ENCODE assay signal across 26 cellular contexts in genomic region chr15:37695719-37696118, GRCh38.
A peak's percentile ranks its signal among the peaks of the same experiment; 100 is the strongest.
DNase-seq lines count a peak whose midpoint lies in the region; ATAC-seq, FAIRE-seq and TF ChIP-seq lines count a peak whose summit lies in the region.
"Had no signal": no experiment of that assay in that cellular context is flagged by ENCODE, and none has a peak within 500 bp of the region (broad histone marks: within the 10 kb centered on the region; RNA-seq: fewer than 3 reads in every experiment).

No MANE protein-coding gene starts in this region.

- no peaks in the 10 kb centered on the region for H3K27me3 ChIP-seq in astrocyte (ENCODE audit: insufficient read depth, low read length)
- H3K27me3 ChIP-seq in ovary: no peaks in the 10 kb centered on the region
- H3K27me3 ChIP-seq: BLaER1 treated with 17β-estradiol and CSF1 and Interleukin-3, amounts not matched to agents 10 nM and 100 nM; pancreas; right lobe of liver; upper lobe of left lung had no signal

- H3K9ac ChIP-seq in astrocyte (ENCODE audit: low read length): no peak overlapping the region
- H3K9ac ChIP-seq: BLaER1 treated with 17β-estradiol and CSF1 and Interleukin-3, amounts not matched to agents 10 nM and 100 nM; KMS-11 had no signal

- H3K27ac ChIP-seq in astrocyte (ENCODE audit: low read depth, low read length): no peak overlapping the region
- H3K27ac ChIP-seq in ovary: no peak overlapping the region
- H3K27ac ChIP-seq: 22Rv1; BLaER1 treated with 17β-estradiol and CSF1 and Interleukin-3, amounts not matched to agents 10 nM and 100 nM; KMS-11; pancreas; right lobe of liver; upper lobe of left lung had no signal

- peak; percentile 45 for DNase-seq in AG04449 (ENCODE audit: low read depth, low spot score)
- DNase-seq in HS-27A (ENCODE audit: low read depth): peak; percentile 30
- DNase-seq in astrocyte (ENCODE audit: low read depth): peak; percentile 45
- DNase-seq in foreskin fibroblast: peak; percentile 6 to 19
- DNase-seq in ovary: no peak
- DNase-seq in NCI-H1694 (lab: John Stamatoyannopoulos, UW): no peak
- DNase-seq: activated CD4-positive, alpha-beta T cell treated with anti-CD3 and anti-CD28 coated beads for 1 hour; activated CD8-positive, alpha-beta T cell treated with anti-CD3 and anti-CD28 coated beads, Interleukin-2, amount 10 ng/mL, durations not matched to agents 7 days and 5 days; effector CD8-positive, alpha-beta T cell; naive thymus-derived CD8-positive, alpha-beta T cell; NCI-H1048; NCI-H2081; OCI-M1; pancreas; right lobe of liver; upper lobe of left lung had no signal

- H3K36me3 ChIP-seq in astrocyte (ENCODE audit: insufficient read depth, low read length) (no peaks in the 10 kb centered on the region), ovary (no peaks in the 10 kb centered on the region)
- H3K36me3 ChIP-seq: BLaER1 treated with 17β-estradiol and CSF1 and Interleukin-3, amounts not matched to agents 10 nM and 100 nM; pancreas; right lobe of liver; upper lobe of left lung had no signal

- H3K4me1 Mint-ChIP-seq in astrocyte (ENCODE audit: low read depth, unreplicated experiment): peaks cover 25% of the 10 kb centered on the region
- H3K4me1 Mint-ChIP-seq: naive thymus-derived CD8-positive, alpha-beta T cell had no signal

- no peaks in the 10 kb centered on the region for H3K9me3 ChIP-seq in astrocyte (ENCODE audit: insufficient read depth, low read depth, low read length)
- H3K9me3 ChIP-seq in ovary: no peaks in the 10 kb centered on the region
- H3K9me3 ChIP-seq: pancreas, right lobe of liver, upper lobe of left lung had no signal

- H3K36me3 Mint-ChIP-seq in astrocyte (ENCODE audit: low read depth, unreplicated experiment): no peaks in the 10 kb centered on the region

- H4K20me1 ChIP-seq in astrocyte (ENCODE audit: insufficient read depth, low read length): no peaks in the 10 kb centered on the region
- H4K20me1 ChIP-seq: BLaER1 treated with 17β-estradiol and CSF1 and Interleukin-3, amounts not matched to agents 10 nM and 100 nM had no signal

- POLR2A ChIA-PET in AG04449 (lab: Yijun Ruan, JAX): no interaction called here

- no peaks in the 10 kb centered on the region for H3K79me2 ChIP-seq in astrocyte (ENCODE audit: insufficient read depth, low read length)

- FAIRE-seq in astrocyte (lab: Jason Lieb, UNC): peak; percentile 32
- FAIRE-seq: D721Med, GM18507, pancreas had no signal

- peak overlapping the region; percentile 15 for H3K4me2 ChIP-seq in astrocyte (ENCODE audit: low read length)
- H3K4me2 ChIP-seq: BLaER1 treated with 17β-estradiol and CSF1 and Interleukin-3, amounts not matched to agents 10 nM and 100 nM; KMS-11 had no signal

- no peaks in the 10 kb centered on the region for H3K27me3 Mint-ChIP-seq in astrocyte (ENCODE audit: low read depth, unreplicated experiment)

- ATAC-seq in HG03442 (IDR thresholded peaks at IDR 0.05; ENCODE audit: unreplicated experiment) (no peak), GM18873 (IDR thresholded peaks at IDR 0.05; ENCODE audit: low FRiP score, unreplicated experiment) (no peak)
- ATAC-seq: activated CD8-positive, alpha-beta T cell treated with anti-CD3 and anti-CD28 coated beads, Interleukin-2, amount 10 ng/mL, durations not matched to agents 7 days and 5 days; esophagus mucosa; left lobe of liver; naive thymus-derived CD8-positive, alpha-beta T cell; pancreas; right lobe of liver; Right ventricle myocardium inferior had no signal

- H3K4me1 ChIP-seq in astrocyte (ENCODE audit: insufficient read depth, low read length) (peaks cover 8% of the 10 kb centered on the region), ovary (ENCODE audit: insufficient read depth) (no peaks in the 10 kb centered on the region)
- H3K4me1 ChIP-seq: BLaER1 treated with 17β-estradiol and CSF1 and Interleukin-3, amounts not matched to agents 10 nM and 100 nM; pancreas; right lobe of liver; upper lobe of left lung had no signal

- H3K27ac Mint-ChIP-seq in astrocyte (ENCODE audit: unreplicated experiment): peak overlapping the region; percentile 84
- H3K27ac Mint-ChIP-seq: activated CD8-positive, alpha-beta T cell treated with anti-CD3 and anti-CD28 coated beads, Interleukin-2, amount 10 ng/mL, durations not matched to agents 7 days and 5 days; naive thymus-derived CD8-positive, alpha-beta T cell had no signal

- no peak overlapping the region for H3K4me3 ChIP-seq in AG04449 (ENCODE audit: low read depth, low read length)
- H3K4me3 ChIP-seq in astrocyte (ENCODE audit: insufficient read depth, low read depth, low read length): no peak overlapping the region
- no peak overlapping the region for H3K4me3 ChIP-seq in foreskin fibroblast (ENCODE audit: low read depth in 1 of 2, low read length in 2 of 2)
- H3K4me3 ChIP-seq in ovary: no peak overlapping the region
- H3K4me3 ChIP-seq: BLaER1 treated with 17β-estradiol and CSF1 and Interleukin-3, amounts not matched to agents 10 nM and 100 nM; pancreas; right lobe of liver; upper lobe of left lung had no signal

- CTCF ChIA-PET in AG04449 (lab: Yijun Ruan, JAX): no interaction called here

- H2AFZ ChIP-seq in astrocyte (ENCODE audit: low read depth, low read length): no peak overlapping the region

- TF ChIP-seq EP300 in ovary (IDR thresholded peaks at IDR 0.05): no peak

- TF ChIP-seq CTCF in AG04449 (IDR thresholded peaks at IDR 0.05; ENCODE audit: insufficient read depth, low read length, missing control alignments) (no peak), astrocyte (IDR thresholded peaks at IDR 0.05; ENCODE audit: insufficient read depth, low read depth, low read length) (no peak), foreskin fibroblast (IDR thresholded peaks at IDR 0.05; ENCODE audit: low read depth, low read length) (no peak), ovary (IDR thresholded peaks at IDR 0.05) (no peak)

- intact Hi-C loops in ovary (cut with DNase I): no loop called here

- H3K4me3 Mint-ChIP-seq in astrocyte (ENCODE audit: unreplicated experiment): no peak overlapping the region
- H3K4me3 Mint-ChIP-seq: activated CD8-positive, alpha-beta T cell treated with anti-CD3 and anti-CD28 coated beads, Interleukin-2, amount 10 ng/mL, durations not matched to agents 7 days and 5 days; naive thymus-derived CD8-positive, alpha-beta T cell had no signal

- peaks cover 2% of the 10 kb centered on the region for H3K9me3 Mint-ChIP-seq in astrocyte (ENCODE audit: unreplicated experiment)

- no peak for TF ChIP-seq POLR2A in ovary (IDR thresholded peaks at IDR 0.05)

Comparison
In these comparisons a context has a peak if more than half of its experiments do, and no peak if none do; other contexts are left out.
1. DNase-seq: peak in AG04449 (single experiment), HS-27A (single experiment), astrocyte (single experiment) and foreskin fibroblast (2 of 2); none in ovary (0 of 5) and NCI-H1694 (single experiment).